Comparison of ENCODE assay signal across 1 cellular context in the genomic region with DNA sequence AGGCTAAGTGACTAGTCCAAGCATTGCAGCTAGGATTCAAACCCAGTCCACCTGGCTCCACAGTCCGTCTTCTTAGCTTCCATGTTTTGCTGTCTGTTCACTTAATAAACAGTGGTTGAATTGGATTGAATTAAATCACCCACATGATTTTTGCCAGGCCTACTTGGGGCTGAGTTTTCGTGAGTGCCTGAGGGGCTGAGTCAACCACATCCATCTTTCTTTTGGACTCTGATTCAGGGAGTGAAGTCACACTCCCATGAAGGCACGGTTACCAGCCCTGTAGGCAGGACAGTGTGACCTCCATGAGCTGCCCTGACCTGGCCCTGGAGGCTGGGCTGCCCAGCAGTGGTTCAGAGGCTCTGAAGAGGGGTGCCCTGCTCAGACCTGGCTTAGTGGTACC.
TF ChIP-seq lines count a peak whose summit lies in the region.

No MANE protein-coding gene starts in this region.

TF ChIP-seq in SK-N-SH, 30 proteins besides CTCF, POLR2A, EP300 and RAD21 (continued from another document):
- TF ChIP-seq, protein P1, sequence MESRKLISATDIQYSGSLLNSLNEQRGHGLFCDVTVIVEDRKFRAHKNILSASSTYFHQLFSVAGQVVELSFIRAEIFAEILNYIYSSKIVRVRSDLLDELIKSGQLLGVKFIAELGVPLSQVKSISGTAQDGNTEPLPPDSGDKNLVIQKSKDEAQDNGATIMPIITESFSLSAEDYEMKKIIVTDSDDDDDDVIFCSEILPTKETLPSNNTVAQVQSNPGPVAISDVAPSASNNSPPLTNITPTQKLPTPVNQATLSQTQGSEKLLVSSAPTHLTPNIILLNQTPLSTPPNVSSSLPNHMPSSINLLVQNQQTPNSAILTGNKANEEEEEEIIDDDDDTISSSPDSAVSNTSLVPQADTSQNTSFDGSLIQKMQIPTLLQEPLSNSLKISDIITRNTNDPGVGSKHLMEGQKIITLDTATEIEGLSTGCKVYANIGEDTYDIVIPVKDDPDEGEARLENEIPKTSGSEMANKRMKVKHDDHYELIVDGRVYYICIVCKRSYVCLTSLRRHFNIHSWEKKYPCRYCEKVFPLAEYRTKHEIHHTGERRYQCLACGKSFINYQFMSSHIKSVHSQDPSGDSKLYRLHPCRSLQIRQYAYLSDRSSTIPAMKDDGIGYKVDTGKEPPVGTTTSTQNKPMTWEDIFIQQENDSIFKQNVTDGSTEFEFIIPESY (IDR thresholded peaks at IDR 0.05; ENCODE audit: borderline replicate concordance, low read depth), result no peak
- TF ChIP-seq RCOR1 (IDR thresholded peaks at IDR 0.05; ENCODE audit: low read length) (peak; percentile 73; the same call in 1 of the 2 replicates), RFX5 (IDR thresholded peaks at IDR 0.05; ENCODE audit: low read length) (no peak), SIN3A (IDR thresholded peaks at IDR 0.05; ENCODE audit: borderline replicate concordance, low read depth, low read length) (no peak), RXRA (IDR thresholded peaks at IDR 0.05; ENCODE audit: borderline replicate concordance, low read depth) (no peak), YY1 (IDR thresholded peaks at IDR 0.05; ENCODE audit: low read depth) (no peak), MXI1 (IDR thresholded peaks at IDR 0.05; ENCODE audit: low read depth, low read length) (no peak), JUND (IDR thresholded peaks at IDR 0.05) (peak; percentile 61), FOSL2 (IDR thresholded peaks at IDR 0.05; ENCODE audit: borderline replicate concordance, low read depth) (peak; percentile 78; the same call in 1 of the 2 replicates), POLR2AphosphoS5 (IDR thresholded peaks at IDR 0.05; ENCODE audit: low read depth, low read length) (no peak; the same call in 1 of the 2 replicates), FOXM1 (IDR thresholded peaks at IDR 0.05; ENCODE audit: low read depth) (no peak), GABPA (IDR thresholded peaks at IDR 0.05; ENCODE audit: low read depth) (no peak), ELF1 (IDR thresholded peaks at IDR 0.05) (no peak), FOXJ3 (CRISPR knock-in tag; IDR thresholded peaks at IDR 0.05) (peak; percentile 69), SMC3 (IDR thresholded peaks at IDR 0.05; ENCODE audit: low read depth, low read length) (no peak), TAF1 (IDR thresholded peaks at IDR 0.05; ENCODE audit: borderline replicate concordance, low read depth, low read length) (no peak)
- TF ChIP-seq, protein P2, sequence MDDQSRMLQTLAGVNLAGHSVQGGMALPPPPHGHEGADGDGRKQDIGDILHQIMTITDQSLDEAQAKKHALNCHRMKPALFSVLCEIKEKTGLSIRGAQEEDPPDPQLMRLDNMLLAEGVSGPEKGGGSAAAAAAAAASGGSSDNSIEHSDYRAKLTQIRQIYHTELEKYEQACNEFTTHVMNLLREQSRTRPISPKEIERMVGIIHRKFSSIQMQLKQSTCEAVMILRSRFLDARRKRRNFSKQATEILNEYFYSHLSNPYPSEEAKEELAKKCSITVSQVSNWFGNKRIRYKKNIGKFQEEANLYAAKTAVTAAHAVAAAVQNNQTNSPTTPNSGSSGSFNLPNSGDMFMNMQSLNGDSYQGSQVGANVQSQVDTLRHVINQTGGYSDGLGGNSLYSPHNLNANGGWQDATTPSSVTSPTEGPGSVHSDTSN (IDR thresholded peaks at IDR 0.05), result peak; percentile 84
- TF ChIP-seq, protein P3, sequence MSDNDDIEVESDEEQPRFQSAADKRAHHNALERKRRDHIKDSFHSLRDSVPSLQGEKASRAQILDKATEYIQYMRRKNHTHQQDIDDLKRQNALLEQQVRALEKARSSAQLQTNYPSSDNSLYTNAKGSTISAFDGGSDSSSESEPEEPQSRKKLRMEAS (IDR thresholded peaks at IDR 0.05; ENCODE audit: low read depth), result 0 out of 2 replicates have a peak, but pooled peaks have one; percentile 44
- TF ChIP-seq, protein P4, sequence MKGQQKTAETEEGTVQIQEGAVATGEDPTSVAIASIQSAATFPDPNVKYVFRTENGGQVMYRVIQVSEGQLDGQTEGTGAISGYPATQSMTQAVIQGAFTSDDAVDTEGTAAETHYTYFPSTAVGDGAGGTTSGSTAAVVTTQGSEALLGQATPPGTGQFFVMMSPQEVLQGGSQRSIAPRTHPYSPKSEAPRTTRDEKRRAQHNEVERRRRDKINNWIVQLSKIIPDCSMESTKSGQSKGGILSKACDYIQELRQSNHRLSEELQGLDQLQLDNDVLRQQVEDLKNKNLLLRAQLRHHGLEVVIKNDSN (IDR thresholded peaks at IDR 0.05; ENCODE audit: borderline replicate concordance, low read depth), result peak; percentile 20; the same call in 1 of the 2 replicates
- TF ChIP-seq, protein P5, sequence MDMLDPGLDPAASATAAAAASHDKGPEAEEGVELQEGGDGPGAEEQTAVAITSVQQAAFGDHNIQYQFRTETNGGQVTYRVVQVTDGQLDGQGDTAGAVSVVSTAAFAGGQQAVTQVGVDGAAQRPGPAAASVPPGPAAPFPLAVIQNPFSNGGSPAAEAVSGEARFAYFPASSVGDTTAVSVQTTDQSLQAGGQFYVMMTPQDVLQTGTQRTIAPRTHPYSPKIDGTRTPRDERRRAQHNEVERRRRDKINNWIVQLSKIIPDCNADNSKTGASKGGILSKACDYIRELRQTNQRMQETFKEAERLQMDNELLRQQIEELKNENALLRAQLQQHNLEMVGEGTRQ (IDR thresholded peaks at IDR 0.05; ENCODE audit: borderline replicate concordance, low read depth, low read length), result no peak
